ENCODE assay signal across 1 cellular context in the genomic region with DNA sequence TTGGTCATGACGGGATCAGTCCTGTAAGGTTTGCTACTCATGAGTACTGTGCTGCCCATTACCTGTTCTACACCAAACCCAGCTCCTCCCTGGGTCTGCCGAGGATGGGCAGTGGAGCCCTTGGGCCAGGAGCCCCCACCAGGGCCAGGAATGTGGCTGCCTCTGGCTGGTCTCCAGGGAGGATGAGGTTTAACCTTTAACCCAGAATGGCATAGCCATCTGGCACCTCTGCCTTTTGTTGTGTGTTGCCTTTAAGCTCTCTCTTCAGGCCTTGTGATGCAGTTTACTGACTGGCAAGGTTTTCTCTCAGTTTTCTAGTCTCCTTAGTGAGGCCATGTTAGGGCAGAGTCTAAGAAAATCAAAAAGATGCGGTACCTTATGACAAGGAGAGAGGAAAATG.
TF ChIP-seq lines count a peak whose summit lies in the region.

No MANE protein-coding gene starts in this region.

TF ChIP-seq in GM23338, 12 proteins besides CTCF, POLR2A, EP300 and RAD21:
- TF ChIP-seq EZH2 (IDR thresholded peaks at IDR 0.05; ENCODE audit: low read depth, unreplicated experiment) (no peak), STAT1 (IDR thresholded peaks at IDR 0.05; ENCODE audit: unreplicated experiment) (no peak), EZH2phosphoT487 (IDR thresholded peaks at IDR 0.05; ENCODE audit: unreplicated experiment) (no peak), JUNB (IDR thresholded peaks at IDR 0.05; ENCODE audit: unreplicated experiment) (no peak)
- TF ChIP-seq, protein P1, sequence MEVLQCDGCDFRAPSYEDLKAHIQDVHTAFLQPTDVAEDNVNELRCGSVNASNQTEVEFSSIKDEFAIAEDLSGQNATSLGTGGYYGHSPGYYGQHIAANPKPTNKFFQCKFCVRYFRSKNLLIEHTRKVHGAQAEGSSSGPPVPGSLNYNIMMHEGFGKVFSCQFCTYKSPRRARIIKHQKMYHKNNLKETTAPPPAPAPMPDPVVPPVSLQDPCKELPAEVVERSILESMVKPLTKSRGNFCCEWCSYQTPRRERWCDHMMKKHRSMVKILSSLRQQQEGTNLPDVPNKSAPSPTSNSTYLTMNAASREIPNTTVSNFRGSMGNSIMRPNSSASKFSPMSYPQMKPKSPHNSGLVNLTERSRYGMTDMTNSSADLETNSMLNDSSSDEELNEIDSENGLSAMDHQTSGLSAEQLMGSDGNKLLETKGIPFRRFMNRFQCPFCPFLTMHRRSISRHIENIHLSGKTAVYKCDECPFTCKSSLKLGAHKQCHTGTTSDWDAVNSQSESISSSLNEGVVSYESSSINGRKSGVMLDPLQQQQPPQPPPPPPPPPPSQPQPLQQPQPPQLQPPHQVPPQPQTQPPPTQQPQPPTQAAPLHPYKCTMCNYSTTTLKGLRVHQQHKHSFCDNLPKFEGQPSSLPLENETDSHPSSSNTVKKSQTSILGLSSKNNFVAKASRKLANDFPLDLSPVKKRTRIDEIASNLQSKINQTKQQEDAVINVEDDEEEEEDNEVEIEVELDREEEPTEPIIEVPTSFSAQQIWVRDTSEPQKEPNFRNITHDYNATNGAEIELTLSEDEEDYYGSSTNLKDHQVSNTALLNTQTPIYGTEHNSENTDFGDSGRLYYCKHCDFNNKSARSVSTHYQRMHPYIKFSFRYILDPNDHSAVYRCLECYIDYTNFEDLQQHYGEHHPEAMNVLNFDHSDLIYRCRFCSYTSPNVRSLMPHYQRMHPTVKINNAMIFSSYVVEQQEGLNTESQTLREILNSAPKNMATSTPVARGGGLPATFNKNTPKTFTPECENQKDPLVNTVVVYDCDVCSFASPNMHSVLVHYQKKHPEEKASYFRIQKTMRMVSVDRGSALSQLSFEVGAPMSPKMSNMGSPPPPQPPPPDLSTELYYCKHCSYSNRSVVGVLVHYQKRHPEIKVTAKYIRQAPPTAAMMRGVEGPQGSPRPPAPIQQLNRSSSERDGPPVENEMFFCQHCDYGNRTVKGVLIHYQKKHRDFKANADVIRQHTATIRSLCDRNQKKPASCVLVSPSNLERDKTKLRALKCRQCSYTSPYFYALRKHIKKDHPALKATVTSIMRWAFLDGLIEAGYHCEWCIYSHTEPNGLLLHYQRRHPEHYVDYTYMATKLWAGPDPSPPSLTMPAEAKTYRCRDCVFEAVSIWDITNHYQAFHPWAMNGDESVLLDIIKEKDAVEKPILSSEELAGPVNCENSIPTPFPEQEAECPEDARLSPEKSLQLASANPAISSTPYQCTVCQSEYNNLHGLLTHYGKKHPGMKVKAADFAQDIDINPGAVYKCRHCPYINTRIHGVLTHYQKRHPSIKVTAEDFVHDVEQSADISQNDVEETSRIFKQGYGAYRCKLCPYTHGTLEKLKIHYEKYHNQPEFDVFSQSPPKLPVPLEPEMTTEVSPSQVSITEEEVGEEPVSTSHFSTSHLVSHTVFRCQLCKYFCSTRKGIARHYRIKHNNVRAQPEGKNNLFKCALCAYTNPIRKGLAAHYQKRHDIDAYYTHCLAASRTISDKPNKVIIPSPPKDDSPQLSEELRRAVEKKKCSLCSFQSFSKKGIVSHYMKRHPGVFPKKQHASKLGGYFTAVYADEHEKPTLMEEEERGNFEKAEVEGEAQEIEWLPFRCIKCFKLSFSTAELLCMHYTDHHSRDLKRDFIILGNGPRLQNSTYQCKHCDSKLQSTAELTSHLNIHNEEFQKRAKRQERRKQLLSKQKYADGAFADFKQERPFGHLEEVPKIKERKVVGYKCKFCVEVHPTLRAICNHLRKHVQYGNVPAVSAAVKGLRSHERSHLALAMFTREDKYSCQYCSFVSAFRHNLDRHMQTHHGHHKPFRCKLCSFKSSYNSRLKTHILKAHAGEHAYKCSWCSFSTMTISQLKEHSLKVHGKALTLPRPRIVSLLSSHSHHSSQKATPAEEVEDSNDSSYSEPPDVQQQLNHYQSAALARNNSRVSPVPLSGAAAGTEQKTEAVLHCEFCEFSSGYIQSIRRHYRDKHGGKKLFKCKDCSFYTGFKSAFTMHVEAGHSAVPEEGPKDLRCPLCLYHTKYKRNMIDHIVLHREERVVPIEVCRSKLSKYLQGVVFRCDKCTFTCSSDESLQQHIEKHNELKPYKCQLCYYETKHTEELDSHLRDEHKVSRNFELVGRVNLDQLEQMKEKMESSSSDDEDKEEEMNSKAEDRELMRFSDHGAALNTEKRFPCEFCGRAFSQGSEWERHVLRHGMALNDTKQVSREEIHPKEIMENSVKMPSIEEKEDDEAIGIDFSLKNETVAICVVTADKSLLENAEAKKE (CRISPR knock-in tag; IDR thresholded peaks at IDR 0.05), result no peak
- TF ChIP-seq, protein P2, sequence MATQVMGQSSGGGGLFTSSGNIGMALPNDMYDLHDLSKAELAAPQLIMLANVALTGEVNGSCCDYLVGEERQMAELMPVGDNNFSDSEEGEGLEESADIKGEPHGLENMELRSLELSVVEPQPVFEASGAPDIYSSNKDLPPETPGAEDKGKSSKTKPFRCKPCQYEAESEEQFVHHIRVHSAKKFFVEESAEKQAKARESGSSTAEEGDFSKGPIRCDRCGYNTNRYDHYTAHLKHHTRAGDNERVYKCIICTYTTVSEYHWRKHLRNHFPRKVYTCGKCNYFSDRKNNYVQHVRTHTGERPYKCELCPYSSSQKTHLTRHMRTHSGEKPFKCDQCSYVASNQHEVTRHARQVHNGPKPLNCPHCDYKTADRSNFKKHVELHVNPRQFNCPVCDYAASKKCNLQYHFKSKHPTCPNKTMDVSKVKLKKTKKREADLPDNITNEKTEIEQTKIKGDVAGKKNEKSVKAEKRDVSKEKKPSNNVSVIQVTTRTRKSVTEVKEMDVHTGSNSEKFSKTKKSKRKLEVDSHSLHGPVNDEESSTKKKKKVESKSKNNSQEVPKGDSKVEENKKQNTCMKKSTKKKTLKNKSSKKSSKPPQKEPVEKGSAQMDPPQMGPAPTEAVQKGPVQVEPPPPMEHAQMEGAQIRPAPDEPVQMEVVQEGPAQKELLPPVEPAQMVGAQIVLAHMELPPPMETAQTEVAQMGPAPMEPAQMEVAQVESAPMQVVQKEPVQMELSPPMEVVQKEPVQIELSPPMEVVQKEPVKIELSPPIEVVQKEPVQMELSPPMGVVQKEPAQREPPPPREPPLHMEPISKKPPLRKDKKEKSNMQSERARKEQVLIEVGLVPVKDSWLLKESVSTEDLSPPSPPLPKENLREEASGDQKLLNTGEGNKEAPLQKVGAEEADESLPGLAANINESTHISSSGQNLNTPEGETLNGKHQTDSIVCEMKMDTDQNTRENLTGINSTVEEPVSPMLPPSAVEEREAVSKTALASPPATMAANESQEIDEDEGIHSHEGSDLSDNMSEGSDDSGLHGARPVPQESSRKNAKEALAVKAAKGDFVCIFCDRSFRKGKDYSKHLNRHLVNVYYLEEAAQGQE (IDR thresholded peaks at IDR 0.05; ENCODE audit: unreplicated experiment), result no peak
